In the genomic region with DNA sequence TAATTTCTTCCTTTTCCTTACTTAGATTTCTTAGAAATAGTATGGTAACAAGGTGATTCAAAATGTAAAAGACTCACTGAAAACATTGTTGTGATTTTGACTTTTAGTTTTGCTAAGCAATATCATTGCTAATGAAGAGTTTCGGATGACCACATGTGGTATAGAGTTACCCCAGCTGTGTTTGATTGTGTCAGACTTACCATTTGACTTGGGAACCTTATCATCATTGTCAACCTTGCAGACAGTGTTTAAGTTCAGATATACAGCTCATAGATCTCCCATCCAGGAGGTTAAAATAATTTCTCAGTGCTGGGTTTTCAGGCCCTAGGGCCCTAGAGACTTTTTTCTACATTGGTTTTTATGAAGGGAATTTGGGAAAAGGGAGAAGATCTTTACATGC, we compare ENCODE assay signal across 1 cellular context.
TF ChIP-seq lines count a peak whose summit lies in the region.

No MANE protein-coding gene starts in this region.

TF ChIP-seq in SK-N-SH treated with all-trans-retinoic acid at 6 μM for 48 hours, 23 proteins besides CTCF, POLR2A, EP300 and RAD21 (continued from another document):
- no peak for TF ChIP-seq ESRRG (CRISPR knock-in tag; IDR thresholded peaks at IDR 0.05)
- TF ChIP-seq, protein P1, sequence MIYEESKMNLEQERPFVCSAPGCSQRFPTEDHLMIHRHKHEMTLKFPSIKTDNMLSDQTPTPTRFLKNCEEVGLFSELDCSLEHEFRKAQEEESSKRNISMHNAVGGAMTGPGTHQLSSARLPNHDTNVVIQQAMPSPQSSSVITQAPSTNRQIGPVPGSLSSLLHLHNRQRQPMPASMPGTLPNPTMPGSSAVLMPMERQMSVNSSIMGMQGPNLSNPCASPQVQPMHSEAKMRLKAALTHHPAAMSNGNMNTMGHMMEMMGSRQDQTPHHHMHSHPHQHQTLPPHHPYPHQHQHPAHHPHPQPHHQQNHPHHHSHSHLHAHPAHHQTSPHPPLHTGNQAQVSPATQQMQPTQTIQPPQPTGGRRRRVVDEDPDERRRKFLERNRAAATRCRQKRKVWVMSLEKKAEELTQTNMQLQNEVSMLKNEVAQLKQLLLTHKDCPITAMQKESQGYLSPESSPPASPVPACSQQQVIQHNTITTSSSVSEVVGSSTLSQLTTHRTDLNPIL (CRISPR knock-in tag; IDR thresholded peaks at IDR 0.05; ENCODE audit: low read depth), result no peak
- TF ChIP-seq, protein P2, sequence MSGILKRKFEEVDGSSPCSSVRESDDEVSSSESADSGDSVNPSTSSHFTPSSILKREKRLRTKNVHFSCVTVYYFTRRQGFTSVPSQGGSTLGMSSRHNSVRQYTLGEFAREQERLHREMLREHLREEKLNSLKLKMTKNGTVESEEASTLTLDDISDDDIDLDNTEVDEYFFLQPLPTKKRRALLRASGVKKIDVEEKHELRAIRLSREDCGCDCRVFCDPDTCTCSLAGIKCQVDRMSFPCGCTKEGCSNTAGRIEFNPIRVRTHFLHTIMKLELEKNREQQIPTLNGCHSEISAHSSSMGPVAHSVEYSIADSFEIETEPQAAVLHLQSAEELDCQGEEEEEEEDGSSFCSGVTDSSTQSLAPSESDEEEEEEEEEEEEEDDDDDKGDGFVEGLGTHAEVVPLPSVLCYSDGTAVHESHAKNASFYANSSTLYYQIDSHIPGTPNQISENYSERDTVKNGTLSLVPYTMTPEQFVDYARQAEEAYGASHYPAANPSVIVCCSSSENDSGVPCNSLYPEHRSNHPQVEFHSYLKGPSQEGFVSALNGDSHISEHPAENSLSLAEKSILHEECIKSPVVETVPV (CRISPR knock-in tag; IDR thresholded peaks at IDR 0.05), result no peak
- TF ChIP-seq SNAI2 (CRISPR knock-in tag; IDR thresholded peaks at IDR 0.05), result no peak
- no peak for TF ChIP-seq TCF4 (CRISPR knock-in tag; IDR thresholded peaks at IDR 0.05; ENCODE audit: borderline replicate concordance)
- no peak for TF ChIP-seq RARB (CRISPR knock-in tag; IDR thresholded peaks at IDR 0.05)
